Comparison of ENCODE assay signal across 23 cellular contexts in the genomic region with DNA sequence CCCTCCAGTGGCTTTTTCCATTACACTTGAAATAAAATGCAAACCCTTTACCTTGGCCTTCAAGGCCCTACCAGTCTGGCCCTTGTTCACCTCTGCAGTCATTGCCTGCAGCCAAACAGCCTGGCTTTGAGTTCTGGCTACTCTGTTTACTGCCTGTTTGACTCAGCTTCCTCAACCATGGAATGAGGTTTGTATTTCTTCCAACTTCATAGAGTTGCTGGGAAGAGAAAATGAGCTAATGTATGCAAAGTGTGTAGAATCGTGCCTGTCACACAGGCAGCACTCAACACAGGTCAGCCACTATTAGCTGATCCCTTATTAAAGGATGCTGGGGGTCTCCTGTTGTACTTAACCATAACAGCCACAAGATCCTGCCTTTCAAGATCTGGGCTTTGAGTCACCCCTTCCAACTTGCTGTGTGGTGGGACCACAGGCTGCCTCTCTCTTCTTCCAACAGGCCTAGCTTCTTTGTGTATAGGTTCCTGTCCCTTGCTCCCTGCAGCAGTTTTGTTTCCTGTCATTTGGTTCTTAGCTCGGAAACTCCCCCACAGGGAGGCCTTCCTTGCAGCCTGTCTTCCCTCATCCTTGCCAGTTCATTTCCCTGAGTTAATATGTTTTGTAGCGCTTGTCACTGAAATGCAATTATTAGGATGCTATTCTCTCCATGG. TPM values are rescaled to one million over a fixed set of nuclear protein-coding genes. Genes with fewer than 3 reads are reported as not detected.
A peak's percentile ranks its signal among the peaks of the same experiment; 100 is the strongest.
DNase-seq lines count a peak whose midpoint lies in the region; ATAC-seq and TF ChIP-seq lines count a peak whose summit lies in the region.
"Had no signal": no experiment of that assay in that cellular context is flagged by ENCODE, and none has a peak within 500 bp of the region (broad histone marks: within the 10 kb centered on the region; RNA-seq: fewer than 3 reads in every experiment).

No MANE protein-coding gene starts in this region.

- DNase-seq in GM03348 (ENCODE audit: low spot score) = peak; percentile 38
- peak; percentile 59 for DNase-seq in M059J (ENCODE audit: low read depth)
- peak; percentile 53 for DNase-seq in astrocyte of the spinal cord (ENCODE audit: low read depth, low spot score)
- no peak for DNase-seq in nephron progenitor cell
- no peak for DNase-seq in NCI-H226
- DNase-seq in germinal center (ENCODE audit: low spot score) = no peak
- DNase-seq in central memory CD4-positive, alpha-beta T cell = no peak
- DNase-seq: activated naive CD4-positive, alpha-beta T cell treated with anti-CD3 and anti-CD28 coated beads, Interleukin-2, amount 10 ng/mL, durations not matched to agents 7 days and 5 days; activated T-cell treated with anti-CD3 and anti-CD28 coated beads, Interleukin-2, amount 50 U/mL, for 4 hours; cerebellar nuclear complex; midbrain; MM.1S; NCI-H1930; NK-92 treated with Interleukin-12 subunit alpha and Interleukin-12 subunit beta, amount 100 ng/mL, for 24 hours; T-helper 9 cell; testis had no signal

- no peaks in the 10 kb centered on the region for H3K9me3 Mint-ChIP-seq in nephron progenitor cell
- H3K9me3 Mint-ChIP-seq: activated naive CD4-positive, alpha-beta T cell treated with anti-CD3 and anti-CD28 coated beads, Interleukin-2, amount 10 ng/mL, durations not matched to agents 7 days and 5 days; activated T-cell treated with anti-CD3 and anti-CD28 coated beads, Interleukin-2, amount 50 U/mL, for 4 hours; natural killer cell treated with Interleukin-12 subunit alpha and Interleukin-12 subunit beta and Interleukin-15 and Interleukin-18, amount 100 ng/mL, for 72 hours had no signal

- H3K36me3 Mint-ChIP-seq in nephron progenitor cell (ENCODE audit: low read depth) = peaks cover 36% of the 10 kb centered on the region
- H3K36me3 Mint-ChIP-seq: activated naive CD4-positive, alpha-beta T cell treated with anti-CD3 and anti-CD28 coated beads, Interleukin-2, amount 10 ng/mL, durations not matched to agents 7 days and 5 days; natural killer cell treated with Interleukin-12 subunit alpha and Interleukin-12 subunit beta and Interleukin-15 and Interleukin-18, amount 100 ng/mL, for 72 hours had no signal

- no peak for ATAC-seq in HG02981 (IDR thresholded peaks at IDR 0.05; ENCODE audit: unreplicated experiment)
- ATAC-seq: activated T-cell treated with anti-CD3 and anti-CD28 coated beads, Interleukin-2, amount 50 U/mL, for 4 hours; gastroesophageal sphincter; HCT116; left lobe of liver; natural killer cell treated with Interleukin-12 subunit alpha and Interleukin-12 subunit beta and Interleukin-15 and Interleukin-18, amount 100 ng/mL, for 72 hours; SK-N-SH treated with all-trans-retinoic acid at 6 μM for 48 hours had no signal

- peak overlapping the region; percentile 66 for H3K27ac Mint-ChIP-seq in nephron progenitor cell
- H3K27ac Mint-ChIP-seq: activated naive CD4-positive, alpha-beta T cell treated with anti-CD3 and anti-CD28 coated beads, Interleukin-2, amount 10 ng/mL, durations not matched to agents 7 days and 5 days had no signal

- no peak overlapping the region for H3K4me3 ChIP-seq in astrocyte of the spinal cord (ENCODE audit: low read depth, low read length)
- H3K4me3 ChIP-seq: gastroesophageal sphincter, testis had no signal

- H3K4me1 Mint-ChIP-seq in nephron progenitor cell = peaks cover 71% of the 10 kb centered on the region

- TF ChIP-seq CTCF in astrocyte of the spinal cord (IDR thresholded peaks at IDR 0.05; ENCODE audit: low read depth, low read length) (no peak), nephron progenitor cell (IDR thresholded peaks at IDR 0.05) (no peak)

- H3K27me3 Mint-ChIP-seq in nephron progenitor cell (ENCODE audit: low read depth, poor library complexity) = peaks cover 5% of the 10 kb centered on the region

- H3K4me3 Mint-ChIP-seq in nephron progenitor cell = no peak overlapping the region
- H3K4me3 Mint-ChIP-seq: activated naive CD4-positive, alpha-beta T cell treated with anti-CD3 and anti-CD28 coated beads, Interleukin-2, amount 10 ng/mL, durations not matched to agents 7 days and 5 days; activated T-cell treated with anti-CD3 and anti-CD28 coated beads, Interleukin-2, amount 50 U/mL, for 4 hours; CD14-positive monocyte; natural killer cell treated with Interleukin-12 subunit alpha and Interleukin-12 subunit beta and Interleukin-15 and Interleukin-18, amount 100 ng/mL, for 72 hours had no signal

- in situ Hi-C loops in astrocyte of the spinal cord (cut with HindIII; ENCODE audit: low sequenced_read_pairs) = no loop called here

RNA-seq across cellular contexts. Expression of a gene that starts 6.4 kb away (rescaled TPM):
- 0.15 and 0.84 TPM in 2 replicates for total RNA-seq in M059J (2014; rRNA removed; shearing (Covaris generic))

Comparison
In these comparisons a context has a peak if more than half of its experiments do, and no peak if none do; other contexts are left out.
1. DNase-seq: peak in GM03348 (single experiment), M059J (single experiment) and astrocyte of the spinal cord (single experiment); none in nephron progenitor cell (single experiment), NCI-H226 (single experiment), germinal center (single experiment) and central memory CD4-positive, alpha-beta T cell (single experiment).